33 cellular contexts compared by ENCODE assay signal in the genomic region with DNA sequence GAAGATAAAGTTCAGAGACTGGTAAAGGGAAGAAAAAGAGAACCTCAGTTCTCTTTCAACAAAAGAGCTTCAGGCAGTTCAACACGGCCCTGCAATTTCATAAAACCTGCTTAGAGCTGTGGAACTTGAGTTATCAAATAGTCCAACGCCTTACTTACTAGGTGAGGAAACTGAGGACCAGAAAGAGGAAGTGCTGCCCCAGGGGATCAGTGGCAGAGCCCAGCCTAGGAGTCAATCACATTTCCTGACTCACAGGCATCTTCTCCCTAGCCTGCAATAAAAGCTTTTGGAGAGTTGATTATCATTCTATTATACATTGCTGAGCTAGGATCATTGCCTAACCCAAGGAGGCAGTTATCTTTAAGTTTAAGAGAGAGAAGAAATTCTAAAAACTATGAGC.
"Had no signal": no experiment of that assay in that cellular context is flagged by ENCODE, and none has a peak within 500 bp of the region (broad histone marks: within the 10 kb centered on the region; RNA-seq: fewer than 3 reads in every experiment).

No MANE protein-coding gene starts in this region.

- H2AFZ ChIP-seq: PC-9 had no signal

- H3K36me3 Mint-ChIP-seq: activated CD8-positive, alpha-beta memory T cell treated with anti-CD3 and anti-CD28 coated beads, Interleukin-2, amount 10 ng/mL, durations not matched to agents 7 days and 5 days; activated naive CD4-positive, alpha-beta T cell treated with anti-CD3 and anti-CD28 coated beads, Interleukin-2, amount 50 U/mL, for 24 hours; activated naive CD8-positive, alpha-beta T cell treated with anti-CD3 and anti-CD28 coated beads, Interleukin-2, amount 10 ng/mL, durations not matched to agents 7 days and 5 days had no signal

- H3K4me1 ChIP-seq: ascending aorta had no signal

- H3K27ac ChIP-seq: ascending aorta, cardiac muscle cell, KMS-11, PC-9, RWPE1 had no signal

- FAIRE-seq: RCC 7860, TTC549 had no signal

- ATAC-seq: activated CD8-positive, alpha-beta memory T cell treated with anti-CD3 and anti-CD28 coated beads, Interleukin-2, amount 10 ng/mL, durations not matched to agents 7 days and 5 days; Right ventricle myocardium inferior had no signal

- H3K4me3 Mint-ChIP-seq: activated CD4-positive, alpha-beta memory T cell treated with anti-CD3 and anti-CD28 coated beads, Interleukin-2, amount 10 ng/mL, durations not matched to agents 7 days and 5 days; activated CD8-positive, alpha-beta memory T cell treated with anti-CD3 and anti-CD28 coated beads, Interleukin-2, amount 10 ng/mL, durations not matched to agents 7 days and 5 days; activated naive CD4-positive, alpha-beta T cell treated with anti-CD3 and anti-CD28 coated beads, Interleukin-2, amount 50 U/mL, for 24 hours; activated naive CD8-positive, alpha-beta T cell treated with anti-CD3 and anti-CD28 coated beads, Interleukin-2, amount 10 ng/mL, durations not matched to agents 7 days and 5 days; central memory CD8-positive, alpha-beta T cell; T-helper 1 cell treated with Interleukin-12 subunit alpha and Interleukin-12 subunit beta and Interleukin-4 antibody, amounts not matched to agents 30 μg/mL and 1 μg/mL, for 36 hours; T-helper 2 cell treated with Interferon-gamma antibody and Interleukin-4, amounts not matched to agents 5 μg/mL and 100 μg/mL, for 36 hours had no signal

- H3K27ac Mint-ChIP-seq: activated CD4-positive, alpha-beta memory T cell treated with anti-CD3 and anti-CD28 coated beads, Interleukin-2, amount 10 ng/mL, durations not matched to agents 7 days and 5 days; activated CD8-positive, alpha-beta memory T cell treated with anti-CD3 and anti-CD28 coated beads, Interleukin-2, amount 10 ng/mL, durations not matched to agents 7 days and 5 days; activated naive CD4-positive, alpha-beta T cell treated with anti-CD3 and anti-CD28 coated beads, Interleukin-2, amount 50 U/mL, for 24 hours; activated naive CD8-positive, alpha-beta T cell treated with anti-CD3 and anti-CD28 coated beads, Interleukin-2, amount 10 ng/mL, durations not matched to agents 7 days and 5 days; activated T-helper 2 cell treated with anti-CD3 and anti-CD28 coated beads, Interferon-gamma antibody, Interleukin-2, Interleukin-4, amounts not matched to agents 10 μg/mL and 5 μg/mL and 100 μg/mL, durations not matched to agents 14 hours and 24 hours and 36 hours; T-helper 1 cell treated with Interleukin-12 subunit alpha and Interleukin-12 subunit beta and Interleukin-4 antibody, amounts not matched to agents 30 μg/mL and 1 μg/mL, for 36 hours; T-helper 2 cell treated with Interferon-gamma antibody and Interleukin-4, amounts not matched to agents 5 μg/mL and 100 μg/mL, for 36 hours had no signal

- H3K9me3 ChIP-seq: ascending aorta had no signal

- H3K4me3 ChIP-seq: ascending aorta, cardiac muscle cell, PC-9 had no signal

- H3K27me3 ChIP-seq: ascending aorta, cardiac muscle cell had no signal

- H3K36me3 ChIP-seq: ascending aorta, cardiac muscle cell had no signal

- H3K4me1 Mint-ChIP-seq: activated CD4-positive, alpha-beta memory T cell treated with anti-CD3 and anti-CD28 coated beads, Interleukin-2, amount 10 ng/mL, durations not matched to agents 7 days and 5 days; activated CD8-positive, alpha-beta memory T cell treated with anti-CD3 and anti-CD28 coated beads, Interleukin-2, amount 10 ng/mL, durations not matched to agents 7 days and 5 days; activated naive CD4-positive, alpha-beta T cell treated with anti-CD3 and anti-CD28 coated beads, Interleukin-2, amount 50 U/mL, for 24 hours; activated naive CD8-positive, alpha-beta T cell treated with anti-CD3 and anti-CD28 coated beads, Interleukin-2, amount 10 ng/mL, durations not matched to agents 7 days and 5 days; central memory CD8-positive, alpha-beta T cell had no signal

- DNase-seq: activated CD4-positive, alpha-beta memory T cell treated with anti-CD3 and anti-CD28 coated beads, Interleukin-2, amount 10 ng/mL, durations not matched to agents 7 days and 5 days; activated CD4-positive, alpha-beta T cell treated with anti-CD3 and anti-CD28 coated beads, Interleukin-2, amount 50 U/mL, for 1 hour; activated CD8-positive, alpha-beta memory T cell treated with anti-CD3 and anti-CD28 coated beads for 24 hours; activated CD8-positive, alpha-beta memory T cell treated with anti-CD3 and anti-CD28 coated beads, Interleukin-2, amount 10 ng/mL, durations not matched to agents 7 days and 5 days; activated CD8-positive, alpha-beta memory T cell treated with anti-CD3 and anti-CD28 coated beads, Interleukin-2, amount 50 U/mL, for 48 hours; activated gamma-delta T cell; activated naive CD4-positive, alpha-beta T cell treated with Interleukin-2 at 50 U/mL for 16 hours; activated naive CD8-positive, alpha-beta T cell treated with anti-CD3 and anti-CD28 coated beads, Interleukin-2, amount 10 ng/mL, durations not matched to agents 7 days and 5 days; activated T-cell treated with anti-CD3 and anti-CD28 coated beads, Interleukin-2, amount 50 U/mL, for 1 hour; amygdala; MM.1S; NCI-H1048; NCI-H1105 treated with DMSO at 0.1 percent for 48 hours; NCI-H1436; NCI-H1694; NCI-H1930; NCI-H2081 treated with DMSO at 0.1 percent for 48 hours; NCI-H226; NCI-H446 treated with DMSO at 0.1 percent for 48 hours; NCI-H524 treated with DMSO at 0.1 percent for 48 hours; PC-9 had no signal

- H3K4me2 ChIP-seq: KMS-11, PC-9 had no signal

- H3K9me3 Mint-ChIP-seq: activated CD4-positive, alpha-beta memory T cell treated with anti-CD3 and anti-CD28 coated beads, Interleukin-2, amount 10 ng/mL, durations not matched to agents 7 days and 5 days; activated naive CD4-positive, alpha-beta T cell treated with anti-CD3 and anti-CD28 coated beads, Interleukin-2, amount 50 U/mL, for 24 hours; activated naive CD8-positive, alpha-beta T cell treated with anti-CD3 and anti-CD28 coated beads, Interleukin-2, amount 10 ng/mL, durations not matched to agents 7 days and 5 days; activated T-helper 2 cell treated with anti-CD3 and anti-CD28 coated beads, Interferon-gamma antibody, Interleukin-2, Interleukin-4, amounts not matched to agents 10 μg/mL and 5 μg/mL and 100 μg/mL, durations not matched to agents 14 hours and 24 hours and 36 hours; central memory CD8-positive, alpha-beta T cell; T-helper 1 cell treated with Interleukin-12 subunit alpha and Interleukin-12 subunit beta and Interleukin-4 antibody, amounts not matched to agents 30 μg/mL and 1 μg/mL, for 36 hours; T-helper 2 cell treated with Interferon-gamma antibody and Interleukin-4, amounts not matched to agents 5 μg/mL and 100 μg/mL, for 36 hours had no signal

- H3K9ac ChIP-seq: KMS-11 had no signal
